Comparison of ENCODE assay signal across 20 cellular contexts in the genomic region with DNA sequence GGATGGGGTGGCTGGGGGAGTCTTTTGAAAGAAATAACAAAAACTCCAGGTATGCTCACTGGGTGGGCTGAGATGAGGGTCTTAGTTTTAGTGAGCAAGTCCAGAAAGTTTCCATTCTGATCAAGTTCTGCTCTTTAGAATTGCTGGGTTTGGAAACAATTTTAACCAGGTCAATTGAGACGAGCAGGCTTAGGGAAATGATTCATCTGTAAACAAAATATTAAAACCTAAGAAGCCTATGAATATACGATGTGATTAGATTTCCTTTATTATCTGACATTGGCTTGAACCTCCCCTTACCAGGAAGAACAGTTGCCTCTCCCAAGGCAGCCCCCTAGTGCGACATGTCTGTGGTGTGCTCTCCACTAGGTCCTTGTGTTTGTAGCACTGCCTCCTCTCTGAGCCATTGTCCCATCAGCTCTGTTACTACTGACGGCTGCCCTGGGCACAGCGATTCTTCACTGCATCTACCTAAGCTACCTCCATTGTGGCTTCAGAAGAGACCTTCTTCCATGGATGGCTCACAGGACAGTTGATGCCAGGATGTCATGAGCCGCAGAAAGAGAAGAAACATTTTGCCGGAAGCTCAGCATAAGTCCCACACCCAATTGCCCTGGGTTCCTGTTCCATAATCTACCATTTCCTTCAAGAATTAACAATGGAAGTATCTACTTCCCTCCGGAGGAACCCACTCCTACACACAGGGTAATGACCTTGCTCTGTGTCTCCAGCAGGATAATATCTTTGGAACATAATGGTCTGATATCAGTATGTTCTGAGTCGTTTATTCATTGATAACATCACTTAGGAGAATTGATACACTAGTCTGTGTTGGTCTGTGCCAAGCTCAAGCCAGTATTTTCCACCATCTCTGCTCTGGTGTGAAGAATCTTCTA.
A peak's percentile ranks its signal among the peaks of the same experiment; 100 is the strongest.
DNase-seq lines count a peak whose midpoint lies in the region; ATAC-seq, FAIRE-seq and TF ChIP-seq lines count a peak whose summit lies in the region.
"Had no signal": no experiment of that assay in that cellular context is flagged by ENCODE, and none has a peak within 500 bp of the region (broad histone marks: within the 10 kb centered on the region; RNA-seq: fewer than 3 reads in every experiment).

No MANE protein-coding gene starts in this region.

- H3K27ac ChIP-seq in heart left ventricle = peak overlapping the region in 2 of 12 donors; percentile 8 to 65
- H3K27ac ChIP-seq in osteoblast (ENCODE audit: low read depth, low read length) = no peak overlapping the region
- H3K27ac ChIP-seq in suprapubic skin = no peak overlapping the region
- H3K27ac ChIP-seq: BLaER1 treated with 17β-estradiol and CSF1 and Interleukin-3, amounts not matched to agents 10 nM and 100 nM; GM23248; KMS-11; Peyer's patch had no signal

- H3K79me2 ChIP-seq in osteoblast (ENCODE audit: insufficient read depth, low read length) = no peaks in the 10 kb centered on the region

- 59 to 73% (median 62%) methylated on average over 9 of the region's 9 CpGs for WGBS in heart left ventricle, 4 donors
- WGBS in suprapubic skin = 84% methylated on average over 9 of the region's 9 CpGs

- TF ChIP-seq CTCF in heart left ventricle (IDR thresholded peaks at IDR 0.05) (no peak), choroid plexus epithelial cell (conservative IDR thresholded peaks at IDR 0.05; ENCODE audit: low read depth, low read length) (no peak), osteoblast (IDR thresholded peaks at IDR 0.05; ENCODE audit: extremely low read depth, low read depth, low read length) (no peak), suprapubic skin (IDR thresholded peaks at IDR 0.05) (no peak)

- H3K4me2 ChIP-seq in osteoblast (ENCODE audit: insufficient read depth, low read length) = no peak overlapping the region
- H3K4me2 ChIP-seq: BLaER1 treated with 17β-estradiol and CSF1 and Interleukin-3, amounts not matched to agents 10 nM and 100 nM; KMS-11 had no signal

- no peaks in the 10 kb centered on the region for H3K9me3 ChIP-seq in heart left ventricle
- no peaks in the 10 kb centered on the region for H3K9me3 ChIP-seq in osteoblast (ENCODE audit: low read depth, low read length)
- H3K9me3 ChIP-seq in suprapubic skin = no peaks in the 10 kb centered on the region
- H3K9me3 ChIP-seq: Peyer's patch had no signal

- TF ChIP-seq EP300 in suprapubic skin (IDR thresholded peaks at IDR 0.05) = no peak

- no peaks in the 10 kb centered on the region for H4K20me1 ChIP-seq in osteoblast (ENCODE audit: insufficient read depth, low read length)
- H4K20me1 ChIP-seq: BLaER1 treated with 17β-estradiol and CSF1 and Interleukin-3, amounts not matched to agents 10 nM and 100 nM had no signal

- FAIRE-seq in HTR-8/SVneo (lab: Jason Lieb, UNC) = peak; percentile 63
- FAIRE-seq: HepG2 had no signal

- H3K4me1 ChIP-seq in heart left ventricle (peaks cover 0 to 14% (median 0%) of the 10 kb centered on the region in 12 donors), osteoblast (ENCODE audit: insufficient read depth, low read length) (peaks cover 13% of the 10 kb centered on the region), suprapubic skin (no peaks in the 10 kb centered on the region)
- H3K4me1 ChIP-seq: BLaER1 treated with 17β-estradiol and CSF1 and Interleukin-3, amounts not matched to agents 10 nM and 100 nM; Peyer's patch had no signal

- no peaks in the 10 kb centered on the region for H3K36me3 ChIP-seq in heart left ventricle
- H3K36me3 ChIP-seq in osteoblast (ENCODE audit: insufficient read depth, low read length) = no peaks in the 10 kb centered on the region
- H3K36me3 ChIP-seq in suprapubic skin = no peaks in the 10 kb centered on the region
- H3K36me3 ChIP-seq: BLaER1 treated with 17β-estradiol and CSF1 and Interleukin-3, amounts not matched to agents 10 nM and 100 nM; Peyer's patch had no signal

- no peak for TF ChIP-seq POLR2A in heart left ventricle (IDR thresholded peaks at IDR 0.05)
- TF ChIP-seq POLR2A in suprapubic skin (IDR thresholded peaks at IDR 0.05) = no peak

- peak overlapping the region; percentile 47 for H2AFZ ChIP-seq in osteoblast (ENCODE audit: low read length)
- H2AFZ ChIP-seq: GM23248 had no signal

- H3K4me3 ChIP-seq in heart left ventricle (no peak overlapping the region), choroid plexus epithelial cell (ENCODE audit: low read depth, low read length) (no peak overlapping the region), osteoblast (ENCODE audit: insufficient read depth, low read length) (no peak overlapping the region), suprapubic skin (no peak overlapping the region)
- H3K4me3 ChIP-seq: BLaER1 treated with 17β-estradiol and CSF1 and Interleukin-3, amounts not matched to agents 10 nM and 100 nM; GM23248; Peyer's patch had no signal

- peak in 3 of 4 donors; percentile 45 to 59 (median 49) for ATAC-seq in heart left ventricle
- ATAC-seq: HepG2 had no signal

- intact Hi-C loops in heart left ventricle (cut with DNase I) (no loop called here), cardiac septum (cut with DNase I) (no loop called here)

- H3K27me3 ChIP-seq in heart left ventricle = no peaks in the 10 kb centered on the region
- H3K27me3 ChIP-seq in osteoblast (ENCODE audit: insufficient read depth, low read length) = no peaks in the 10 kb centered on the region
- no peaks in the 10 kb centered on the region for H3K27me3 ChIP-seq in suprapubic skin
- H3K27me3 ChIP-seq: BLaER1 treated with 17β-estradiol and CSF1 and Interleukin-3, amounts not matched to agents 10 nM and 100 nM; Peyer's patch had no signal

- DNase-seq in heart left ventricle (no peak), cardiac septum (ENCODE audit: low spot score) (no peak), HTR-8/SVneo (ENCODE audit: insufficient read length, low spot score) (no peak), choroid plexus epithelial cell (ENCODE audit: low read depth) (peak; percentile 11), osteoblast (ENCODE audit: insufficient read length, low spot score, missing footprints) (no peak), dedifferentiated amniotic fluid mesenchymal stem cell (ENCODE audit: extremely low spot score) (no peak), NCI-H1417 treated with DMSO at 0.1 percent for 48 hours (lab: John Stamatoyannopoulos, UW) (no peak), suprapubic skin (ENCODE audit: low spot score in 2 of 2) (no peak)
- DNase-seq: COR-L47, DMS 273 treated with DMSO at 0.1 percent for 48 hours, GDM1, GM23248, MV-4-11, NCI-H2107, NCI-H446, NCI-H526 treated with DMSO at 0.1 percent for 48 hours, Peyer's patch had no signal
